ENCODE assay signal across 8 cellular contexts in the genomic region with DNA sequence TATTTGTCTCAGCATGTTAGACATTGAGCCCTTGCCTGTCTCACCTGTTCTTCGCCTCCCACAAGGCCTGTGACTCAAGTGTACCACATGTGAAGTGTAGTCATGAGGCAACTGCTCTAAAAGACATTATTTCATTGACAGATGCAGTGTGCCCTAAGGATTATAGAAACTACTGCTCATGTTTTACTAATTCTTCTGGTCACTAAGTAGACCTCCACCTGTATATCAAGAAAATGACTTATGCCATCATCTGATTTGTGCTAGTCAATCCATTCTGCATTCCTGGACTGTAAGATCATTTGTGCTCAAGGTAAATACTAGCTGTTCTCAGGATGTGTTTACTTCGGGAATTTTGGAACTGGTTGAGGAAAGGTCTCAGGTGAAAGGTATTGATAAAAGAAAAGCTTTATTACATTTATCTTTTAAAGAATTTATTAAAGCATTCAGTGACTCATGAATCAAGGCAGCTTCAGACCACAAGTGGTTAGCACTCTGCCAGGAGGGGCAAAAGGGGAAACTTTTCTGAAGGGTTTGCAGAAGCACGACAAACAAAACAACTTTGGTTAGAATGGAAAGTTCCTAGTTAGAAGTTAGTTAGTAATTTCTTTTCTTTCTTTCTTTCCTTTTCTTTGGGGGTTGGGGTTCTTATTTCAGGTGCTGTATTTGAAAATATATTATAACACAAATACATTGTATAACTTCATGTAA.
DNase-seq lines count a peak whose midpoint lies in the region; ATAC-seq and TF ChIP-seq lines count a peak whose summit lies in the region.

No MANE protein-coding gene starts in this region.

- no peak overlapping the region for H3K9ac ChIP-seq in neural progenitor cell

- no peaks in the 10 kb centered on the region for H3K36me3 ChIP-seq in neural progenitor cell

- no peaks in the 10 kb centered on the region for H3K4me1 Mint-ChIP-seq in neural progenitor cell

- no peak overlapping the region for H3K27ac Mint-ChIP-seq in neural progenitor cell

- H3K4me3 Mint-ChIP-seq in neural progenitor cell, result no peak overlapping the region

- no peaks in the 10 kb centered on the region for H3K27me3 Mint-ChIP-seq in neural progenitor cell (ENCODE audit: insufficient read depth, low read depth)

- H3K4me3 ChIP-seq in neural progenitor cell, result no peak overlapping the region

- H3K79me2 ChIP-seq in neural progenitor cell (ENCODE audit: low read depth), result no peaks in the 10 kb centered on the region

- H3K4me1 ChIP-seq in neural progenitor cell, result peaks cover under 1% of the 10 kb centered on the region

- DNase-seq in activated T-cell treated with anti-CD3 and anti-CD28 coated beads for 48 hours (ENCODE audit: low read depth) (peak; percentile 57), neural progenitor cell (ENCODE audit: low spot score) (no peak), NCI-H2171 treated with DMSO at 0.1 percent for 48 hours (lab: John Stamatoyannopoulos, UW) (no peak), GM19240 (ENCODE audit: insufficient read length, low spot score) (no peak), amygdala (lab: John Stamatoyannopoulos, UW) (no peak)

- no peaks in the 10 kb centered on the region for H3K9me3 Mint-ChIP-seq in neural progenitor cell

- no peak overlapping the region for H3K4me2 ChIP-seq in neural progenitor cell

- H2AFZ ChIP-seq in neural progenitor cell (replicated peaks), result peak overlapping the region; percentile 36

- H4K20me1 ChIP-seq in neural progenitor cell (ENCODE audit: low read depth), result no peaks in the 10 kb centered on the region

- no peaks in the 10 kb centered on the region for H3K36me3 Mint-ChIP-seq in neural progenitor cell

- no peak overlapping the region for H3K27ac ChIP-seq in neural progenitor cell

- H3K9me3 ChIP-seq in neural progenitor cell (ENCODE audit: low read depth), result no peaks in the 10 kb centered on the region

- TF ChIP-seq CTCF in neural progenitor cell (IDR thresholded peaks at IDR 0.05), result no peak

- ATAC-seq in GM18873 (IDR thresholded peaks at IDR 0.05; ENCODE audit: low FRiP score, unreplicated experiment), result peak; percentile 66
- ATAC-seq in HG03039 (IDR thresholded peaks at IDR 0.05; ENCODE audit: unreplicated experiment), result peak; percentile 36
- no peak for ATAC-seq in HG03045 (IDR thresholded peaks at IDR 0.05; ENCODE audit: unreplicated experiment)

- H3K27me3 ChIP-seq in neural progenitor cell, result no peaks in the 10 kb centered on the region

- no peaks in the 10 kb centered on the region for H3F3A ChIP-seq in neural progenitor cell (ENCODE audit: low read depth)
